Comparison of ENCODE assay signal across 8 cellular contexts in genomic region chr9:34048730-34049629, GRCh38. TPM values are rescaled to one million over a fixed set of nuclear protein-coding genes. Genes with fewer than 3 reads are reported as not detected.
DNase-seq lines count a peak whose midpoint lies in the region; ATAC-seq and TF ChIP-seq lines count a peak whose summit lies in the region.

TSS of gene UBAP2 (minus strand) at chr9:34048887. CDS start at chr9:34017148, 31,739 bp downstream.

- in situ Hi-C loops in SK-MEL-5 (cut with HindIII; ENCODE audit: low pct_unique_long_range_greater_than_20kb, low sequenced_read_pairs): no loop called here

- peaks cover 0 to 6% of the 10 kb centered on the region in 2 donors for H3K36me3 ChIP-seq in gastroesophageal sphincter

- TF ChIP-seq POLR2A in gastroesophageal sphincter (IDR thresholded peaks at IDR 0.05): peak; percentile 88 to 90

- TF ChIP-seq CTCF in gastroesophageal sphincter (IDR thresholded peaks at IDR 0.05): peak in 3 of 4 experiments; percentile 11 to 20 (median 19)

- peak within 1 kb of the TSS; percentile 82 to 96 (median 94) for H3K27ac ChIP-seq in gastroesophageal sphincter

- intact Hi-C loops in activated naive CD4-positive, alpha-beta T cell treated with anti-CD3 and anti-CD28 coated beads for 36 hours (cut with micrococcal nuclease): loop anchor here (1.0 to 10.0 kb wide), 11 partner anchors 77 to 884 kb away; partner anchors contain the start of genes B4GALT1, BAG1, DCAF12 and DNAI1

- peak within 1 kb of the TSS; percentile 91 for H3K4me3 Mint-ChIP-seq in activated naive CD4-positive, alpha-beta T cell treated with anti-CD3 and anti-CD28 coated beads for 36 hours

- POLR2A ChIA-PET in HEK293T (lab: Yijun Ruan, JAX): interaction anchor here (0.6 to 3.5 kb wide), 4 partner anchors 15 to 575 kb away, joined by 3 to 22 read pairs (median 4); partner anchors contain the start of gene NOL6

- TF ChIP-seq EP300 in gastroesophageal sphincter (IDR thresholded peaks at IDR 0.05): no peak

- H3K9me3 Mint-ChIP-seq in activated naive CD4-positive, alpha-beta T cell treated with anti-CD3 and anti-CD28 coated beads for 36 hours: no peaks in the 10 kb centered on the region

- DNase-seq in GM03348 (ENCODE audit: low spot score) (peak; percentile 97), HEK293T (ENCODE audit: extremely low spot score) (peak; percentile 91), MV-4-11 (lab: John Stamatoyannopoulos, UW) (peak; percentile 96), SK-MEL-5 (ENCODE audit: low read depth, low spot score) (peak; percentile 95), non-pigmented ciliary epithelial cell (ENCODE audit: low read depth) (peak; percentile 91), superior temporal gyrus (ENCODE audit: extremely low spot score) (peak; percentile 99)
- DNase-seq in activated naive CD4-positive, alpha-beta T cell treated with anti-CD3 and anti-CD28 coated beads for 36 hours: peak; percentile 98

- H3K4me1 Mint-ChIP-seq in activated naive CD4-positive, alpha-beta T cell treated with anti-CD3 and anti-CD28 coated beads for 36 hours (ENCODE audit: low read depth): peaks cover 33% of the 10 kb centered on the region

- CTCF ChIA-PET in HEK293T (lab: Yijun Ruan, JAX): interaction anchor here (0.5 to 1.3 kb wide), 2 partner anchors 25 to 55 kb away, joined by 3 to 5 read pairs; no protein-coding TSS in a partner anchor
- CTCF ChIA-PET in activated naive CD4-positive, alpha-beta T cell treated with anti-CD3 and anti-CD28 coated beads for 36 hours (lab: Charles Lee): interaction anchor here (0.5 to 1.5 kb wide), 5 partner anchors 25 to 330 kb away, joined by 3 to 7 read pairs (median 3); no protein-coding TSS in a partner anchor

- H3K27me3 ChIP-seq in gastroesophageal sphincter: no peaks in the 10 kb centered on the region

- peak within 1 kb of the TSS; percentile 81 to 97 for H3K4me3 ChIP-seq in gastroesophageal sphincter

- no peaks in the 10 kb centered on the region for H3K9me3 ChIP-seq in gastroesophageal sphincter

- H3K4me1 ChIP-seq in gastroesophageal sphincter: peaks cover 0 to 31% (median 7%) of the 10 kb centered on the region in 3 donors

- no peaks in the 10 kb centered on the region for H3K27me3 Mint-ChIP-seq in activated naive CD4-positive, alpha-beta T cell treated with anti-CD3 and anti-CD28 coated beads for 36 hours (ENCODE audit: low read depth)

- ATAC-seq in gastroesophageal sphincter: peak; percentile 97

- H3K27ac Mint-ChIP-seq in activated naive CD4-positive, alpha-beta T cell treated with anti-CD3 and anti-CD28 coated beads for 36 hours: peak within 1 kb of the TSS; percentile 98

- 0% methylated on average over 7 of the region's 70 CpGs; no CpG with 5 or more reads in 1 of the 2 donors for WGBS in gastroesophageal sphincter (ENCODE audit: low coverage in 1 of 2), 2 donors

- H3K36me3 Mint-ChIP-seq in activated naive CD4-positive, alpha-beta T cell treated with anti-CD3 and anti-CD28 coated beads for 36 hours (ENCODE audit: low read depth): peaks cover 6% of the 10 kb centered on the region

TF ChIP-seq in HEK293T, 16 proteins besides CTCF, POLR2A, EP300 and RAD21:
- TF ChIP-seq ELF4 (IDR thresholded peaks at IDR 0.05) (peak; percentile 60), LEF1 (IDR thresholded peaks at IDR 0.05; ENCODE audit: borderline replicate concordance) (0 out of 2 replicates have a peak, but pooled peaks have one; percentile 3), BHLHE40 (IDR thresholded peaks at IDR 0.05; ENCODE audit: borderline replicate concordance) (no peak), SP1 (IDR thresholded peaks at IDR 0.05) (no peak), FOXK2 (IDR thresholded peaks at IDR 0.05) (no peak), HDGF (IDR thresholded peaks at IDR 0.05; ENCODE audit: borderline replicate concordance) (no peak), FOXA1 (IDR thresholded peaks at IDR 0.05) (no peak), TARDBP (IDR thresholded peaks at IDR 0.05) (no peak), L3MBTL2 (conservative IDR thresholded peaks at IDR 0.05) (peak; percentile 98), CTBP1 (IDR thresholded peaks at IDR 0.05; ENCODE audit: borderline replicate concordance) (no peak), NFRKB (IDR thresholded peaks at IDR 0.05) (no peak), SUZ12 (IDR thresholded peaks at IDR 0.05) (no peak), FOXM1 (IDR thresholded peaks at IDR 0.05; ENCODE audit: borderline replicate concordance) (peak; percentile 67; the same call in 1 of the 2 replicates), PKNOX1 (IDR thresholded peaks at IDR 0.05) (no peak)
TF ChIP-seq in HEK293T: peak in this region for 4.

RNA-seq across cellular contexts. Expression of gene UBAP2, which starts in this region (rescaled TPM):
- total RNA-seq in SK-MEL-5 (2014; rRNA removed; shearing (Covaris generic)): 11.4 and 13.5 TPM in 2 replicates
- 31.6 and 35.4 TPM in 2 replicates for polyA plus RNA-seq in SK-MEL-5 (2015; cell fraction: cytosol; rRNA removed)
- 38.4 and 42.1 TPM in 2 replicates for polyA plus RNA-seq in SK-MEL-5 (2015; cell fraction: nucleus; rRNA removed)
- 10 to 100 TPM; 28.6 to 32.8 TPM for total RNA-seq in activated naive CD4-positive, alpha-beta T cell treated with anti-CD3 and anti-CD28 coated beads for 36 hours
- 10 to 100 TPM; 27.5 to 41.5 (median 32.8) TPM for total RNA-seq in gastroesophageal sphincter

Comparison
In these comparisons a context has a peak if more than half of its experiments do, and no peak if none do; other contexts are left out.
1. Peak in every context shown above with its lines: DNase-seq, ATAC-seq, H3K4me3 ChIP-seq and H3K27ac ChIP-seq.